Comparison of ENCODE assay signal across 34 cellular contexts in genomic region chr5:140953234-140953633, GRCh38. TPM values are rescaled to one million over a fixed set of nuclear protein-coding genes. Genes with fewer than 3 reads are reported as not detected.
"Had no signal": no experiment of that assay in that cellular context is flagged by ENCODE, and none has a peak within 500 bp of the region (broad histone marks: within the 10 kb centered on the region; RNA-seq: fewer than 3 reads in every experiment).

No MANE protein-coding gene starts in this region.

- H3K27ac ChIP-seq: ascending aorta, cardiac muscle cell, heart left ventricle, left lung, lower lobe of right lung, skin epidermis, thoracic aorta had no signal

- DNase-seq: activated CD4-positive, alpha-beta T cell treated with anti-CD3 and anti-CD28 coated beads for 4 hours; activated CD4-positive, alpha-beta T cell treated with anti-CD3 and anti-CD28 coated beads, Interleukin-2, amount 50 U/mL, for 48 hours; activated CD4-positive, CD25-positive, alpha-beta regulatory T cell; activated CD8-positive, alpha-beta memory T cell treated with anti-CD3 and anti-CD28 coated beads, Interleukin-2, amount 50 U/mL, for 4 hours; activated gamma-delta T cell; activated naive CD4-positive, alpha-beta T cell treated with anti-CD3 and anti-CD28 coated beads, Interleukin-2, amount 10 ng/mL, durations not matched to agents 7 days and 5 days; activated naive CD8-positive, alpha-beta T cell treated with anti-CD3 and anti-CD28 coated beads, Interleukin-2, amount 10 ng/mL, durations not matched to agents 7 days and 5 days; activated T-cell treated with anti-CD3 and anti-CD28 coated beads, Interleukin-2, amount 50 U/mL, for 24 hours; cortex of kidney; effector memory CD8-positive, alpha-beta T cell; foreskin fibroblast; heart left ventricle; hypothalamus; left lung; lower lobe of right lung; mucosa of descending colon; stimulated activated CD4-positive, alpha-beta T cell treated with anti-CD3 and anti-CD28 coated beads, Interleukin-12 subunit alpha, Interleukin-12 subunit beta, amount 100 ng/mL, for 4 hours; stimulated activated CD4-positive, alpha-beta T cell treated with anti-CD3 and anti-CD28 coated beads, Interleukin-4, amount 100 ng/mL, for 24 hours; T-helper 17 cell; T1000; trophoblast cell had no signal

- H3K4me1 ChIP-seq: ascending aorta, heart left ventricle, left lung, lower lobe of right lung had no signal

- ATAC-seq: effector memory CD8-positive, alpha-beta T cell; esophagus mucosa; heart left ventricle; left lung; lower lobe of right lung; mucosa of descending colon; natural killer cell treated with Interleukin-12 subunit alpha and Interleukin-12 subunit beta and Interleukin-15 and Interleukin-18, amount 100 ng/mL, for 72 hours; sciatic nerve; stimulated activated effector memory CD8-positive, alpha-beta T cell treated with anti-CD3 and anti-CD28 coated beads, Interleukin-12 subunit alpha, Interleukin-12 subunit beta, amount 100 ng/mL, for 72 hours; T-helper 17 cell had no signal

- H3K27me3 ChIP-seq: ascending aorta, cardiac muscle cell, left lung had no signal

- H3K36me3 Mint-ChIP-seq: activated naive CD4-positive, alpha-beta T cell treated with anti-CD3 and anti-CD28 coated beads, Interleukin-2, amount 10 ng/mL, durations not matched to agents 7 days and 5 days; activated naive CD8-positive, alpha-beta T cell treated with anti-CD3 and anti-CD28 coated beads, Interleukin-2, amount 10 ng/mL, durations not matched to agents 7 days and 5 days; natural killer cell treated with Interleukin-12 subunit alpha and Interleukin-12 subunit beta and Interleukin-15 and Interleukin-18, amount 100 ng/mL, for 72 hours; stimulated activated effector memory CD8-positive, alpha-beta T cell treated with anti-CD3 and anti-CD28 coated beads, Interleukin-12 subunit alpha, Interleukin-12 subunit beta, amount 100 ng/mL, for 72 hours had no signal

- H3K4me1 Mint-ChIP-seq: activated naive CD4-positive, alpha-beta T cell treated with anti-CD3 and anti-CD28 coated beads, Interleukin-2, amount 10 ng/mL, durations not matched to agents 7 days and 5 days; activated naive CD8-positive, alpha-beta T cell treated with anti-CD3 and anti-CD28 coated beads, Interleukin-2, amount 10 ng/mL, durations not matched to agents 7 days and 5 days; stimulated activated effector memory CD8-positive, alpha-beta T cell treated with anti-CD3 and anti-CD28 coated beads, Interleukin-12 subunit alpha, Interleukin-12 subunit beta, amount 100 ng/mL, for 72 hours; T-helper 17 cell had no signal

- H3K4me3 ChIP-seq: ascending aorta, cardiac muscle cell, heart left ventricle, left lung, lower lobe of right lung, mucosa of descending colon, skin epidermis, thoracic aorta had no signal

- H3K27ac Mint-ChIP-seq: activated naive CD4-positive, alpha-beta T cell treated with anti-CD3 and anti-CD28 coated beads, Interleukin-2, amount 10 ng/mL, durations not matched to agents 7 days and 5 days; activated naive CD8-positive, alpha-beta T cell treated with anti-CD3 and anti-CD28 coated beads, Interleukin-2, amount 10 ng/mL, durations not matched to agents 7 days and 5 days; activated T-cell treated with anti-CD3 and anti-CD28 coated beads, Interleukin-2, amount 50 U/mL, for 24 hours; brain; effector memory CD8-positive, alpha-beta T cell; natural killer cell treated with Interleukin-12 subunit alpha and Interleukin-12 subunit beta and Interleukin-15 and Interleukin-18, amount 100 ng/mL, for 72 hours; stimulated activated effector memory CD8-positive, alpha-beta T cell treated with anti-CD3 and anti-CD28 coated beads, Interleukin-12 subunit alpha, Interleukin-12 subunit beta, amount 100 ng/mL, for 72 hours; stimulated activated naive CD8-positive, alpha-beta T cell treated with anti-CD3 and anti-CD28 coated beads, Interleukin-15, Interleukin-2, amounts not matched to agents 100 ng/mL and 50 ng/mL, for 24 hours; T-helper 17 cell had no signal

- H3K36me3 ChIP-seq: ascending aorta, cardiac muscle cell, heart left ventricle, left lung, lower lobe of right lung, thoracic aorta had no signal

- H3K9me3 ChIP-seq: left lung, lower lobe of right lung, thoracic aorta had no signal

- H3K9me3 Mint-ChIP-seq: activated naive CD4-positive, alpha-beta T cell treated with anti-CD3 and anti-CD28 coated beads, Interleukin-2, amount 10 ng/mL, durations not matched to agents 7 days and 5 days; activated T-cell treated with anti-CD3 and anti-CD28 coated beads, Interleukin-2, amount 50 U/mL, for 24 hours; effector memory CD8-positive, alpha-beta T cell; stimulated activated effector memory CD8-positive, alpha-beta T cell treated with anti-CD3 and anti-CD28 coated beads, Interleukin-12 subunit alpha, Interleukin-12 subunit beta, amount 100 ng/mL, for 72 hours had no signal

- H3K27me3 Mint-ChIP-seq: activated naive CD4-positive, alpha-beta T cell treated with anti-CD3 and anti-CD28 coated beads, Interleukin-2, amount 10 ng/mL, durations not matched to agents 7 days and 5 days; activated naive CD8-positive, alpha-beta T cell treated with anti-CD3 and anti-CD28 coated beads, Interleukin-2, amount 10 ng/mL, durations not matched to agents 7 days and 5 days; effector memory CD8-positive, alpha-beta T cell; natural killer cell treated with Interleukin-12 subunit alpha and Interleukin-12 subunit beta and Interleukin-15 and Interleukin-18, amount 100 ng/mL, for 72 hours; stimulated activated naive CD8-positive, alpha-beta T cell treated with anti-CD3 and anti-CD28 coated beads, Interleukin-15, Interleukin-2, amounts not matched to agents 100 ng/mL and 50 ng/mL, for 24 hours had no signal

- H3K4me3 Mint-ChIP-seq: activated naive CD4-positive, alpha-beta T cell treated with anti-CD3 and anti-CD28 coated beads, Interleukin-2, amount 10 ng/mL, durations not matched to agents 7 days and 5 days; activated naive CD8-positive, alpha-beta T cell treated with anti-CD3 and anti-CD28 coated beads, Interleukin-2, amount 10 ng/mL, durations not matched to agents 7 days and 5 days; activated T-cell treated with anti-CD3 and anti-CD28 coated beads, Interleukin-2, amount 50 U/mL, for 24 hours; brain; effector memory CD8-positive, alpha-beta T cell; natural killer cell treated with Interleukin-12 subunit alpha and Interleukin-12 subunit beta and Interleukin-15 and Interleukin-18, amount 100 ng/mL, for 72 hours; stimulated activated effector memory CD8-positive, alpha-beta T cell treated with anti-CD3 and anti-CD28 coated beads, Interleukin-12 subunit alpha, Interleukin-12 subunit beta, amount 100 ng/mL, for 72 hours; stimulated activated naive CD8-positive, alpha-beta T cell treated with anti-CD3 and anti-CD28 coated beads, Interleukin-15, Interleukin-2, amounts not matched to agents 100 ng/mL and 50 ng/mL, for 24 hours; T-helper 17 cell had no signal

- FAIRE-seq: islet of Langerhans, urothelium cell line had no signal

RNA-seq across cellular contexts. Expression of gene PCDHAC2, which starts 13.0 kb away (rescaled TPM):
- total RNA-seq: activated CD8-positive, alpha-beta memory T cell treated with anti-CD3 and anti-CD28 coated beads for 36 hours; activated naive CD8-positive, alpha-beta T cell treated with anti-CD3 and anti-CD28 coated beads, Interleukin-2, amount 10 ng/mL, durations not matched to agents 7 days and 5 days; ascending aorta; natural killer cell treated with Interleukin-12 subunit alpha and Interleukin-12 subunit beta and Interleukin-15 and Interleukin-18, amount 100 ng/mL, for 72 hours; T-helper 17 cell had no signal

RNA-seq across cellular contexts. Expression of gene PCDHAC1, which starts 27.1 kb away (rescaled TPM):
- total RNA-seq: activated CD8-positive, alpha-beta memory T cell treated with anti-CD3 and anti-CD28 coated beads for 36 hours; activated naive CD8-positive, alpha-beta T cell treated with anti-CD3 and anti-CD28 coated beads, Interleukin-2, amount 10 ng/mL, durations not matched to agents 7 days and 5 days; natural killer cell treated with Interleukin-12 subunit alpha and Interleukin-12 subunit beta and Interleukin-15 and Interleukin-18, amount 100 ng/mL, for 72 hours; T-helper 17 cell had no signal
- polyA plus RNA-seq: heart left ventricle had no signal
